ENCODE assay signal across 17 cellular contexts in the genomic region with DNA sequence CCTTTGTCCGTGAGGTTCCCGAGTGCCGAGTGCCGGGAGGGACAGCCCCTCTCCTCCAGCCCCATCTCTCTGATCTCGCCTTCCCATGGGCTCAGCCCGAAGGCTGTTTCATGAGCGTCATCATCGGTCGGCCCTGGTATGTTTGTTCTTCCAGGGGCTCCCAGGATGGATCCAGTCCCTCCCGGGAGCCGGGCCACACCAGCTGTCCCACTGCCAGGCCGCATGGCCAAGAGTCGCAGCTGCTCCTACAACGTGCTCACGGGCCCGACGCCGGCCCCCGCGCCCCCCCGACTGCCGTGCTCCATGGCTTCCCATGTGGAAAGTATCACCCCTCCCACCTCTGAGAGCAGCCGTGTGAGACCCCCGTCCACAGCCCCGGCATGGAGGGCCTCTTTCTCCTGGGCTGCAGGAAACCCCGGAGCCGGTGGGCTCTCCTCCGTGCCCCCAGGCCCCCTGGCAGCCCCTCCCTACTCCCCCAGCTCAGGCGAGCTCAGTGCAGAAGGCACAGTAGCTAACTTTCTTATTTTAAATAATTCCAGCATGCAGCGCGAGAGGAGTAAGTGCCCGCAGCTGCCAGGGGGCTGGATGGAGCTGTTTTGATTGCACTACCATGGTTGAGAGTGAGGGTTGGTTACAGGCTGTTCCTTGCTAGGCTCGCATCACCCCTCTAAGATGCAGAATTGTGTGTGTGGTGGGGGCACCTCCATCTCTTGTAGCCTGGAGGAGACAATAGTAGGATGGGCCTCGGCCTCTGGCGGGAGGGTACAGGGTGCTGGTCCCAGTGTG. TPM values are rescaled to one million over a fixed set of nuclear protein-coding genes. Genes with fewer than 3 reads are reported as not detected.
DNase-seq lines count a peak whose midpoint lies in the region; ATAC-seq and TF ChIP-seq lines count a peak whose summit lies in the region.
"Had no signal": no experiment of that assay in that cellular context is flagged by ENCODE, and none has a peak within 500 bp of the region (broad histone marks: within the 10 kb centered on the region; RNA-seq: fewer than 3 reads in every experiment).

No MANE protein-coding gene starts in this region.

- H3K9me3 ChIP-seq in BE2C = no peaks in the 10 kb centered on the region
- H3K9me3 ChIP-seq in gastroesophageal sphincter = no peaks in the 10 kb centered on the region
- H3K9me3 ChIP-seq: adrenal gland had no signal

- no peaks in the 10 kb centered on the region for H3K36me3 ChIP-seq in BE2C
- no peaks in the 10 kb centered on the region for H3K36me3 ChIP-seq in gastroesophageal sphincter
- H3K36me3 ChIP-seq: adrenal gland had no signal

- 59% methylated on average over 12 of the region's 35 CpGs; no CpG with 5 or more reads in 1 of the 2 donors for WGBS in gastroesophageal sphincter (ENCODE audit: low coverage in 1 of 2), 2 donors

- H3K4me1 ChIP-seq in BE2C (peaks cover 51% of the 10 kb centered on the region), gastroesophageal sphincter (peaks cover 0 to 45% (median 0%) of the 10 kb centered on the region in 3 donors)

- H3K9me3 Mint-ChIP-seq in activated CD8-positive, alpha-beta T cell treated with anti-CD3 and anti-CD28 coated beads, Interleukin-2, amount 10 ng/mL, durations not matched to agents 7 days and 5 days (ENCODE audit: insufficient read depth) = no peaks in the 10 kb centered on the region

- H3K27me3 Mint-ChIP-seq in activated CD8-positive, alpha-beta T cell treated with anti-CD3 and anti-CD28 coated beads, Interleukin-2, amount 10 ng/mL, durations not matched to agents 7 days and 5 days (ENCODE audit: low read depth) = no peaks in the 10 kb centered on the region
- H3K27me3 Mint-ChIP-seq: B cell had no signal

- no peak for TF ChIP-seq POLR2A in gastroesophageal sphincter (IDR thresholded peaks at IDR 0.05)

- H3K27ac Mint-ChIP-seq in activated CD8-positive, alpha-beta T cell treated with anti-CD3 and anti-CD28 coated beads, Interleukin-2, amount 10 ng/mL, durations not matched to agents 7 days and 5 days = no peak overlapping the region
- H3K27ac Mint-ChIP-seq: B cell had no signal

- CTCF ChIA-PET in activated CD8-positive, alpha-beta T cell treated with anti-CD3 and anti-CD28 coated beads, Interleukin-2, amount 10 ng/mL, durations not matched to agents 7 days and 5 days (lab: Charles Lee) = no interaction called here

- no peak overlapping the region for H3K4me3 Mint-ChIP-seq in activated CD8-positive, alpha-beta T cell treated with anti-CD3 and anti-CD28 coated beads, Interleukin-2, amount 10 ng/mL, durations not matched to agents 7 days and 5 days
- H3K4me3 Mint-ChIP-seq: B cell had no signal

- H3K4me1 Mint-ChIP-seq in activated CD8-positive, alpha-beta T cell treated with anti-CD3 and anti-CD28 coated beads, Interleukin-2, amount 10 ng/mL, durations not matched to agents 7 days and 5 days (ENCODE audit: low read depth) = peaks cover 14% of the 10 kb centered on the region

- POLR2A ChIA-PET in activated CD8-positive, alpha-beta T cell treated with anti-CD3 and anti-CD28 coated beads, Interleukin-2, amount 10 ng/mL, durations not matched to agents 7 days and 5 days (lab: Charles Lee) = no interaction called here

- peak; percentile 40 for ATAC-seq in gastroesophageal sphincter
- ATAC-seq in activated CD8-positive, alpha-beta T cell treated with anti-CD3 and anti-CD28 coated beads, Interleukin-2, amount 10 ng/mL, durations not matched to agents 7 days and 5 days = no peak
- ATAC-seq: PC-3 had no signal

- peak; percentile 72 for DNase-seq in BE2C
- DNase-seq in NCI-H526 treated with DMSO at 0.1 percent for 48 hours (lab: John Stamatoyannopoulos, UW) = peak; percentile 12
- DNase-seq in nucleus accumbens (lab: John Stamatoyannopoulos, UW) = peak in 29 of 56 donors; percentile 5 to 73 (median 33)
- DNase-seq in stimulated activated CD4-positive, alpha-beta T cell treated with anti-CD3 and anti-CD28 coated beads, Interleukin-1b, Interleukin-23, amount 100 ng/mL, for 48 hours = no peak
- DNase-seq in NCI-H510A treated with DMSO at 0.1 percent for 48 hours (lab: John Stamatoyannopoulos, UW) = no peak
- no peak for DNase-seq in activated CD8-positive, alpha-beta T cell treated with anti-CD3 and anti-CD28 coated beads, Interleukin-2, amount 10 ng/mL, durations not matched to agents 7 days and 5 days
- no peak for DNase-seq in activated gamma-delta T cell treated with Interleukin-2 at 50 U/mL for 16 hours
- DNase-seq: activated CD8-positive, alpha-beta memory T cell treated with anti-CD3 and anti-CD28 coated beads, Interleukin-2, amount 50 U/mL, for 4 hours; effector memory CD4-positive, alpha-beta T cell; NCI-H1417 treated with DMSO at 0.1 percent for 48 hours; PC-3; T-helper 9 cell had no signal

- H3K36me3 Mint-ChIP-seq in activated CD8-positive, alpha-beta T cell treated with anti-CD3 and anti-CD28 coated beads, Interleukin-2, amount 10 ng/mL, durations not matched to agents 7 days and 5 days (ENCODE audit: low read depth) = no peaks in the 10 kb centered on the region

- H3K27ac ChIP-seq in gastroesophageal sphincter = no peak overlapping the region
- H3K27ac ChIP-seq: adrenal gland, hepatocyte, skin epidermis had no signal

- no peak for TF ChIP-seq CTCF in BE2C (IDR thresholded peaks at IDR 0.05; ENCODE audit: low read depth, low read length)
- TF ChIP-seq CTCF in gastroesophageal sphincter (IDR thresholded peaks at IDR 0.05) = no peak

- no peak overlapping the region for H3K4me3 ChIP-seq in BE2C (ENCODE audit: low read depth, low read length)
- H3K4me3 ChIP-seq in gastroesophageal sphincter = no peak overlapping the region
- H3K4me3 ChIP-seq: adrenal gland, hepatocyte, skin epidermis had no signal

- H3K27me3 ChIP-seq in BE2C = no peaks in the 10 kb centered on the region
- H3K27me3 ChIP-seq in gastroesophageal sphincter = no peaks in the 10 kb centered on the region
- H3K27me3 ChIP-seq: adrenal gland, hepatocyte had no signal

- no peak for TF ChIP-seq EP300 in gastroesophageal sphincter (IDR thresholded peaks at IDR 0.05)

RNA-seq across cellular contexts. Expression of a gene that starts 26.6 kb away (rescaled TPM):
- 134 TPM for polyA plus RNA-seq in BE2C (2012; ENCODE audit: insufficient read depth, insufficient read length, low read depth)
- total RNA-seq in gastroesophageal sphincter = 10 to 100 TPM; 23.4 to 65.5 (median 52.5) TPM
- total RNA-seq in activated CD8-positive, alpha-beta T cell treated with anti-CD3 and anti-CD28 coated beads, Interleukin-2, amount 10 ng/mL, durations not matched to agents 7 days and 5 days = 10 to 100 TPM; 48.9 to 51.4 TPM

Comparison
In these comparisons a context has a peak if more than half of its experiments do, and no peak if none do; other contexts are left out.
1. DNase-seq: peak in BE2C (single experiment), NCI-H526 treated with DMSO at 0.1 percent for 48 hours (single experiment) and nucleus accumbens (29 of 56); none in stimulated activated CD4-positive, alpha-beta T cell treated with anti-CD3 and anti-CD28 coated beads, Interleukin-1b, Interleukin-23, amount 100 ng/mL, for 48 hours (single experiment), NCI-H510A treated with DMSO at 0.1 percent for 48 hours (single experiment), activated CD8-positive, alpha-beta T cell treated with anti-CD3 and anti-CD28 coated beads, Interleukin-2, amount 10 ng/mL, durations not matched to agents 7 days and 5 days (single experiment) and activated gamma-delta T cell treated with Interleukin-2 at 50 U/mL for 16 hours (single experiment).